In the genomic region with DNA sequence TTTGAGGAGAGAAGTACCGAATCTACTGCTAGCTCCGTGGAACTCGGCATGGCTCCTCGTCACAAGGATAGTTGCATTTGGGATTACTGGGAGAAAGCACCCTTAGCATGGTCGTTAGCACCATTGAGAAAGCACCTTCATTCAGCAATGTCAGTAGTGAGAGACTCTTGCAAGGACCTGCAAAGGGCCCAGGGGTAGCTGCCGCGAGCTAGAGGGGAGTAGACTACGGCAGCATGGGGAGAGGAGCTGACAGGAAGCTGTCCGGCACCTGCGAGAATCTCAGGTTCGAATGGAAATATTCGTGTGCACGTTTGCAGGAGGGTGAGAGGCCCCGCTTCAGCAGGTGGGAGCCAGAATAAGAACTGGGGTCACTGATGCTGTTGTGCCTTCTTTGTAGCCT, we compare ENCODE assay signal across 18 cellular contexts. TPM values are rescaled to one million over a fixed set of nuclear protein-coding genes. Genes with fewer than 3 reads are reported as not detected.
A peak's percentile ranks its signal among the peaks of the same experiment; 100 is the strongest.
DNase-seq lines count a peak whose midpoint lies in the region; ATAC-seq and TF ChIP-seq lines count a peak whose summit lies in the region.
"Had no signal": no experiment of that assay in that cellular context is flagged by ENCODE, and none has a peak within 500 bp of the region (broad histone marks: within the 10 kb centered on the region; RNA-seq: fewer than 3 reads in every experiment).

No MANE protein-coding gene starts in this region.

- no peaks in the 10 kb centered on the region for H3K9me3 ChIP-seq in endodermal cell (ENCODE audit: control insufficient read depth, low read length)
- H3K9me3 ChIP-seq: SJCRH30, thyroid gland had no signal

- TF ChIP-seq CTCF in GM20000 (IDR thresholded peaks at IDR 0.05; ENCODE audit: extremely low read depth, missing control alignments), result no peak
- no peak for TF ChIP-seq CTCF in endodermal cell (conservative IDR thresholded peaks at IDR 0.05)
- no peak for TF ChIP-seq CTCF in HFFc6 (IDR thresholded peaks at IDR 0.05)

- no peak overlapping the region for H3K27ac Mint-ChIP-seq in endodermal cell
- no peak overlapping the region for H3K27ac Mint-ChIP-seq in activated CD4-positive, alpha-beta memory T cell treated with anti-CD3 and anti-CD28 coated beads for 36 hours
- H3K27ac Mint-ChIP-seq in HFFc6, result no peak overlapping the region

- POLR2A ChIA-PET in activated CD4-positive, alpha-beta memory T cell treated with anti-CD3 and anti-CD28 coated beads for 36 hours (lab: Charles Lee), result no interaction called here

- H3K4me3 ChIP-seq in endodermal cell (ENCODE audit: low read length), result no peak overlapping the region
- H3K4me3 ChIP-seq: SJCRH30, thyroid gland had no signal

- H3K4me1 Mint-ChIP-seq in endodermal cell, result no peaks in the 10 kb centered on the region
- H3K4me1 Mint-ChIP-seq in activated CD4-positive, alpha-beta memory T cell treated with anti-CD3 and anti-CD28 coated beads for 36 hours (ENCODE audit: low read depth), result peaks cover 7% of the 10 kb centered on the region
- H3K4me1 Mint-ChIP-seq in HFFc6 (ENCODE audit: low read depth), result peaks cover 7% of the 10 kb centered on the region

- WGBS in endodermal cell (ENCODE audit: insufficient coverage in 1 of 2, insufficient read length in 1 of 2), 2 experiments, result 89 to 97% methylated on average over 11 to 14 of the region's 14 CpGs

- H3K27ac ChIP-seq in endodermal cell (ENCODE audit: low read depth, low read length), result no peak overlapping the region
- H3K27ac ChIP-seq: KMS-11, SJCRH30, thyroid gland had no signal

- H3K36me3 ChIP-seq in endodermal cell (ENCODE audit: control insufficient read depth, insufficient read depth, low read length), result no peaks in the 10 kb centered on the region
- H3K36me3 ChIP-seq: SJCRH30, thyroid gland had no signal

- H3K27me3 ChIP-seq in endodermal cell (ENCODE audit: control insufficient read depth, insufficient read depth, low read length, poor library complexity, severe bottlenecking), result no peaks in the 10 kb centered on the region
- H3K27me3 ChIP-seq: SJCRH30, thyroid gland had no signal

- no peaks in the 10 kb centered on the region for H3K4me1 ChIP-seq in endodermal cell (ENCODE audit: control insufficient read depth, insufficient read depth, low read length)
- H3K4me1 ChIP-seq: SJCRH30, thyroid gland had no signal

- DNase-seq in GM20000 (ENCODE audit: low spot score) (peak; percentile 44), endodermal cell (peak; percentile 43), NOMO-1 treated with DMSO at 0.1 percent for 48 hours (lab: John Stamatoyannopoulos, UW; ENCODE audit: unreplicated experiment) (no peak), HFFc6 (no peak)
- no peak for DNase-seq in activated CD4-positive, alpha-beta memory T cell treated with anti-CD3 and anti-CD28 coated beads for 36 hours
- DNase-seq: activated T-cell treated with anti-CD3 and anti-CD28 coated beads, Interleukin-2, amount 50 U/mL, for 4 hours; COR-L47; glutamatergic neuron; left cardiac atrium; naive thymus-derived CD4-positive, alpha-beta T cell; NCI-H187 treated with DMSO at 0.1 percent for 48 hours; NCI-H82; SJCRH30; thyroid gland had no signal

- intact Hi-C loops in activated CD4-positive, alpha-beta memory T cell treated with anti-CD3 and anti-CD28 coated beads for 36 hours (cut with micrococcal nuclease), result no loop called here

- CTCF ChIA-PET in activated CD4-positive, alpha-beta memory T cell treated with anti-CD3 and anti-CD28 coated beads for 36 hours (lab: Charles Lee), result interaction anchor here (2.0 to 3.1 kb wide), 4 partner anchors 20 to 98 kb away, joined by 4 to 12 read pairs (median 10); partner anchors contain the start of genes TLR10 and TLR6

- peak; percentile 40 for ATAC-seq in GM18502 (IDR thresholded peaks at IDR 0.05; ENCODE audit: poor library complexity, unreplicated experiment)
- ATAC-seq in HG03095 (IDR thresholded peaks at IDR 0.05; ENCODE audit: unreplicated experiment), result peak; percentile 35
- no peak for ATAC-seq in HG03520 (IDR thresholded peaks at IDR 0.05; ENCODE audit: unreplicated experiment)
- ATAC-seq: activated T-cell treated with anti-CD3 and anti-CD28 coated beads, Interleukin-2, amount 50 U/mL, for 4 hours; left cardiac atrium; naive thymus-derived CD4-positive, alpha-beta T cell had no signal

- H3K4me3 Mint-ChIP-seq in endodermal cell, result no peak overlapping the region
- H3K4me3 Mint-ChIP-seq in activated CD4-positive, alpha-beta memory T cell treated with anti-CD3 and anti-CD28 coated beads for 36 hours, result no peak overlapping the region
- H3K4me3 Mint-ChIP-seq in HFFc6, result no peak overlapping the region

- H3K36me3 Mint-ChIP-seq in endodermal cell (ENCODE audit: low read depth), result no peaks in the 10 kb centered on the region
- no peaks in the 10 kb centered on the region for H3K36me3 Mint-ChIP-seq in activated CD4-positive, alpha-beta memory T cell treated with anti-CD3 and anti-CD28 coated beads for 36 hours
- H3K36me3 Mint-ChIP-seq in HFFc6 (ENCODE audit: low read depth), result no peaks in the 10 kb centered on the region

- no peaks in the 10 kb centered on the region for H3K27me3 Mint-ChIP-seq in endodermal cell (ENCODE audit: insufficient read depth)
- no peaks in the 10 kb centered on the region for H3K27me3 Mint-ChIP-seq in activated CD4-positive, alpha-beta memory T cell treated with anti-CD3 and anti-CD28 coated beads for 36 hours
- peaks cover 9% of the 10 kb centered on the region; the same call in 1 of the 2 replicates for H3K27me3 Mint-ChIP-seq in HFFc6 (ENCODE audit: insufficient read depth)

- H3K9ac ChIP-seq in endodermal cell (ENCODE audit: extremely low read depth, low read length, poor library complexity, severe bottlenecking), result no peak overlapping the region
- H3K9ac ChIP-seq: KMS-11 had no signal

- H3K9me3 Mint-ChIP-seq in endodermal cell, result no peaks in the 10 kb centered on the region
- peaks cover 12% of the 10 kb centered on the region for H3K9me3 Mint-ChIP-seq in activated CD4-positive, alpha-beta memory T cell treated with anti-CD3 and anti-CD28 coated beads for 36 hours
- no peaks in the 10 kb centered on the region for H3K9me3 Mint-ChIP-seq in HFFc6

RNA-seq across cellular contexts. Expression of gene TLR10, which starts 20.2 kb away (rescaled TPM):
- not detected for total RNA-seq in endodermal cell
- polyA plus RNA-seq in endodermal cell (2013, experiment 1 of 2), result not detected
- not detected for polyA plus RNA-seq in endodermal cell (2013, experiment 2 of 2)
- under 1 TPM in 1 of 2 experiments, not detected in 1; 0.05 TPM for total RNA-seq in activated CD4-positive, alpha-beta memory T cell treated with anti-CD3 and anti-CD28 coated beads for 36 hours
- total RNA-seq in HFFc6 (2021; fragmentation: NEBNext Ultra II Directional; extraction: Animal tissue kit (Norgen Biotek cat#: 25700)), result not detected
- total RNA-seq: SJCRH30 had no signal

RNA-seq across cellular contexts. Expression of gene TLR1, which starts 42.0 kb away (rescaled TPM):
- total RNA-seq in endodermal cell, result under 1 TPM in 1 of 2 donors, not detected in 1; 0.09 TPM
- not detected for polyA plus RNA-seq in endodermal cell (2013, experiment 1 of 2)
- polyA plus RNA-seq in endodermal cell (2013, experiment 2 of 2), result not detected
- total RNA-seq in activated CD4-positive, alpha-beta memory T cell treated with anti-CD3 and anti-CD28 coated beads for 36 hours, result 1 to 10 TPM; 1.5 to 1.8 TPM
- under 1 TPM in 2 of 6 experiments, not detected in 4; 0.07 to 0.10 TPM for total RNA-seq in HFFc6 (2021; fragmentation: NEBNext Ultra II Directional; extraction: Animal tissue kit (Norgen Biotek cat#: 25700))

Comparison
In these comparisons a context has a peak if more than half of its experiments do, and no peak if none do; other contexts are left out.
1. DNase-seq: peak in GM20000 (single experiment) and endodermal cell (single experiment); none in activated CD4-positive, alpha-beta memory T cell treated with anti-CD3 and anti-CD28 coated beads for 36 hours (single experiment), NOMO-1 treated with DMSO at 0.1 percent for 48 hours (single experiment) and HFFc6 (single experiment).